Comparison of ENCODE assay signal across 14 cellular contexts in the genomic region with DNA sequence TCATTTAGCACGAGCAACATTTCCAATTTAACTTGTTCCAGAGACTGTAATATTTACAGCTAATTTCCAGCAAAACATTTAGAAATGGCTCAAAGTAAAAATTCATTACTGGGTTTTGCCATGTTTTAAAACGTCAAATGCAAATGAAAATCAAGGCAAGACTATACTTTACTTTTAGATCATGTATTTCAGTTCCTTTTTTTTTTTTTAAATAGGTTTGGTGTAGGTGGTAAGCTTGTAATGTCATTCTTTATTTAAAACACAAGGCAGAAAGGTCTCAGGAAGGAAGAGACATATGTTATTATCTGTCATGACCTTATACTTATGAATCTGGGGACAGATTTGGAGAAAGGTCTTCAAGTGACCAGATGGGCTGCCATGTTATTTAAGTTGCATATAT. TPM values are rescaled to one million over a fixed set of nuclear protein-coding genes. Genes with fewer than 3 reads are reported as not detected.
DNase-seq lines count a peak whose midpoint lies in the region; ATAC-seq and TF ChIP-seq lines count a peak whose summit lies in the region.
"Had no signal": no experiment of that assay in that cellular context is flagged by ENCODE, and none has a peak within 500 bp of the region (broad histone marks: within the 10 kb centered on the region; RNA-seq: fewer than 3 reads in every experiment).

No MANE protein-coding gene starts in this region.

- no peaks in the 10 kb centered on the region for H3K9me3 ChIP-seq in BE2C
- H3K9me3 ChIP-seq: testis had no signal

- no peaks in the 10 kb centered on the region for H3K27me3 ChIP-seq in BE2C
- H3K27me3 ChIP-seq: testis had no signal

- H3K4me1 Mint-ChIP-seq in stimulated activated naive B cell treated with anti-CD40 and anti-IgM and Interleukin-4, amounts not matched to agents 10 μg/mL and 1 μg/mL and 100 μg/mL, for 72 hours, result peaks cover 51 to 91% of the 10 kb centered on the region in 2 donors
- H3K4me1 Mint-ChIP-seq: activated CD8-positive, alpha-beta memory T cell treated with anti-CD3 and anti-CD28 coated beads, Interleukin-2, amount 10 ng/mL, durations not matched to agents 7 days and 5 days had no signal

- H3K4me1 ChIP-seq in BE2C, result no peaks in the 10 kb centered on the region
- H3K4me1 ChIP-seq: testis had no signal

- CTCF ChIA-PET in HEK293T (lab: Yijun Ruan, JAX), result no interaction called here

- H3K9me3 Mint-ChIP-seq in stimulated activated naive B cell treated with anti-CD40 and anti-IgM and Interleukin-4, amounts not matched to agents 10 μg/mL and 1 μg/mL and 100 μg/mL, for 72 hours, result peaks cover 0 to 3% of the 10 kb centered on the region in 2 donors
- H3K9me3 Mint-ChIP-seq: activated naive CD4-positive, alpha-beta T cell treated with anti-CD3 and anti-CD28 coated beads, Interleukin-2, amount 50 U/mL, for 72 hours; CD8-positive, alpha-beta T cell had no signal

- H3K36me3 ChIP-seq in BE2C, result no peaks in the 10 kb centered on the region

- H3K27me3 Mint-ChIP-seq in stimulated activated naive B cell treated with anti-CD40 and anti-IgM and Interleukin-4, amounts not matched to agents 10 μg/mL and 1 μg/mL and 100 μg/mL, for 72 hours, result no peaks in the 10 kb centered on the region
- H3K27me3 Mint-ChIP-seq: activated CD8-positive, alpha-beta memory T cell treated with anti-CD3 and anti-CD28 coated beads, Interleukin-2, amount 10 ng/mL, durations not matched to agents 7 days and 5 days had no signal

- POLR2A ChIA-PET in HEK293T (lab: Yijun Ruan, JAX), result no interaction called here

- DNase-seq in stimulated activated naive B cell treated with anti-CD40 and anti-IgM and Interleukin-4, amounts not matched to agents 10 μg/mL and 1 μg/mL and 100 μg/mL, for 72 hours, result no peak
- DNase-seq in HEK293T (ENCODE audit: extremely low spot score) (no peak), BE2C (no peak)
- DNase-seq: activated CD8-positive, alpha-beta memory T cell treated with anti-CD3 and anti-CD28 coated beads, Interleukin-2, amount 10 ng/mL, durations not matched to agents 7 days and 5 days; CD8-positive, alpha-beta T cell; hippocampal formation; NCI-H2227 treated with DMSO at 0.1 percent for 48 hours; testis had no signal

- no peak overlapping the region for H3K4me3 ChIP-seq in BE2C (ENCODE audit: low read depth, low read length)
- H3K4me3 ChIP-seq: skin epidermis, testis had no signal

- TF ChIP-seq CTCF in BE2C (IDR thresholded peaks at IDR 0.05; ENCODE audit: low read depth, low read length), result no peak

- ATAC-seq in GM18870 (IDR thresholded peaks at IDR 0.05; ENCODE audit: unreplicated experiment) (peak; percentile 48), GM21717 (IDR thresholded peaks at IDR 0.05; ENCODE audit: unreplicated experiment) (peak; percentile 62), HG03159 (IDR thresholded peaks at IDR 0.05; ENCODE audit: unreplicated experiment) (peak; percentile 64), esophagus mucosa (no peak)
- peak; percentile 72 to 84 for ATAC-seq in stimulated activated naive B cell treated with anti-CD40 and anti-IgM and Interleukin-4, amounts not matched to agents 10 μg/mL and 1 μg/mL and 100 μg/mL, for 72 hours (replicated peaks)
- ATAC-seq: activated CD8-positive, alpha-beta memory T cell treated with anti-CD3 and anti-CD28 coated beads, Interleukin-2, amount 10 ng/mL, durations not matched to agents 7 days and 5 days; activated naive CD4-positive, alpha-beta T cell treated with anti-CD3 and anti-CD28 coated beads, Interleukin-2, amount 50 U/mL, for 72 hours; CD8-positive, alpha-beta T cell had no signal

- H3K4me3 Mint-ChIP-seq in stimulated activated naive B cell treated with anti-CD40 and anti-IgM and Interleukin-4, amounts not matched to agents 10 μg/mL and 1 μg/mL and 100 μg/mL, for 72 hours, result peak overlapping the region; percentile 39 to 58
- H3K4me3 Mint-ChIP-seq: activated CD8-positive, alpha-beta memory T cell treated with anti-CD3 and anti-CD28 coated beads, Interleukin-2, amount 10 ng/mL, durations not matched to agents 7 days and 5 days; CD8-positive, alpha-beta T cell had no signal

- peak overlapping the region; percentile 47 for H3K27ac Mint-ChIP-seq in stimulated activated naive B cell treated with anti-CD40 and anti-IgM and Interleukin-4, amounts not matched to agents 10 μg/mL and 1 μg/mL and 100 μg/mL, for 72 hours
- H3K27ac Mint-ChIP-seq: activated CD8-positive, alpha-beta memory T cell treated with anti-CD3 and anti-CD28 coated beads, Interleukin-2, amount 10 ng/mL, durations not matched to agents 7 days and 5 days; activated naive CD4-positive, alpha-beta T cell treated with anti-CD3 and anti-CD28 coated beads, Interleukin-2, amount 50 U/mL, for 72 hours; CD8-positive, alpha-beta T cell had no signal

- H3K36me3 Mint-ChIP-seq in stimulated activated naive B cell treated with anti-CD40 and anti-IgM and Interleukin-4, amounts not matched to agents 10 μg/mL and 1 μg/mL and 100 μg/mL, for 72 hours, result no peaks in the 10 kb centered on the region
- H3K36me3 Mint-ChIP-seq: activated CD8-positive, alpha-beta memory T cell treated with anti-CD3 and anti-CD28 coated beads, Interleukin-2, amount 10 ng/mL, durations not matched to agents 7 days and 5 days; activated naive CD4-positive, alpha-beta T cell treated with anti-CD3 and anti-CD28 coated beads, Interleukin-2, amount 50 U/mL, for 72 hours; CD8-positive, alpha-beta T cell had no signal

TF ChIP-seq in HEK293T, 16 proteins besides CTCF, POLR2A, EP300 and RAD21:
- no peak for TF ChIP-seq FOXK2 (IDR thresholded peaks at IDR 0.05)
- no peak for TF ChIP-seq ZNF384 (IDR thresholded peaks at IDR 0.05)
- no peak for TF ChIP-seq FOXA1 (IDR thresholded peaks at IDR 0.05)
- no peak for TF ChIP-seq NFRKB (IDR thresholded peaks at IDR 0.05)
- TF ChIP-seq ELF4 (IDR thresholded peaks at IDR 0.05), result no peak
TF ChIP-seq in HEK293T: peak in this region for 0.

RNA-seq across cellular contexts. Expression of a gene that starts 54.1 kb away (rescaled TPM):
- 20.1 TPM for total RNA-seq in esophagus mucosa
- 0.71 TPM for polyA plus RNA-seq in BE2C (2012; ENCODE audit: insufficient read depth, insufficient read length, low read depth)
